Comparison of ENCODE assay signal across 8 cellular contexts in the genomic region with DNA sequence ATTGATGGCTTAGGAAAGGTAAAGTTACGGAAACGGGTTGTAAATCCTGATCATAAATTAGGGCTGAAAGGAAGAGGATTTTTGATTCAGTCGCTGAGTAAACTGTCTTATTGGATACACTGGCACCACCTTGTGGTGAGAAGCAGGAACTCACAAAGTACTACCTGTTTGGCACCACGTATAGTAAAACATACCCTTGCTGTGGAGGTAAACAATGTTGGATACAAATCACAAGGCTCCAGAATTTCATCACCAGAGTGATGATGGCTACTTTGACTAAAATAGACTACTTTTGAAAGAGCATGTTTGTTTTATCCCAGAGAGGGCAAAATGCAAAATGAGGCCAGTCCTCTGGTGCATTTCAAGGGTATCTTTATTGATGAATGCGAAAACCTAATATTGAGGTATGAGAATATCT.
DNase-seq lines count a peak whose midpoint lies in the region; ATAC-seq, FAIRE-seq and TF ChIP-seq lines count a peak whose summit lies in the region.

No MANE protein-coding gene starts in this region.

- no peaks in the 10 kb centered on the region for H3K4me1 Mint-ChIP-seq in stimulated activated effector memory CD8-positive, alpha-beta T cell treated with anti-CD3 and anti-CD28 coated beads, Interleukin-12 subunit alpha, Interleukin-12 subunit beta, amount 100 ng/mL, for 72 hours

- H3K4me3 ChIP-seq in A673 (ENCODE audit: low read depth, low read length, poor library complexity, severe bottlenecking), result no peak overlapping the region
- no peak overlapping the region for H3K4me3 ChIP-seq in bronchial epithelial cell (ENCODE audit: low read depth, low read length)

- no peaks in the 10 kb centered on the region for H3K4me1 ChIP-seq in A673 (ENCODE audit: insufficient read depth, low read length, poor library complexity, severe bottlenecking)

- TF ChIP-seq CTCF in A673 (conservative IDR thresholded peaks at IDR 0.05; ENCODE audit: low read depth, low read length) (peak; percentile 88), GM12873 (IDR thresholded peaks at IDR 0.05; ENCODE audit: insufficient read depth, low read depth, low read length, missing control alignments) (peak; percentile 86), bronchial epithelial cell (IDR thresholded peaks at IDR 0.05; ENCODE audit: insufficient read depth, low read length, severe bottlenecking) (peak; percentile 81)

- H3K4me3 Mint-ChIP-seq in stimulated activated effector memory CD8-positive, alpha-beta T cell treated with anti-CD3 and anti-CD28 coated beads, Interleukin-12 subunit alpha, Interleukin-12 subunit beta, amount 100 ng/mL, for 72 hours, result no peak overlapping the region

- H3K36me3 Mint-ChIP-seq in stimulated activated effector memory CD8-positive, alpha-beta T cell treated with anti-CD3 and anti-CD28 coated beads, Interleukin-12 subunit alpha, Interleukin-12 subunit beta, amount 100 ng/mL, for 72 hours, result no peaks in the 10 kb centered on the region

- BruUV-seq in A673 (replicated peaks; lab: Mats Ljungman, UMichigan), result no TSS peak

- POLR2A ChIA-PET in A673 (lab: Charles Lee; ENCODE audit: low non-redundant PET), result no interaction called here
- POLR2A ChIA-PET in HEK293T (lab: Yijun Ruan, JAX), result no interaction called here

- CTCF ChIA-PET in A673 (lab: Charles Lee), result no interaction called here
- CTCF ChIA-PET in HEK293T (lab: Yijun Ruan, JAX), result no interaction called here

- H3K27me3 ChIP-seq in A673 (replicated peaks; ENCODE audit: insufficient read depth, low read depth, low read length, poor library complexity) (no peaks in the 10 kb centered on the region), bronchial epithelial cell (ENCODE audit: control insufficient read depth, insufficient read depth, low read length) (no peaks in the 10 kb centered on the region)

- DNase-seq in A673 (ENCODE audit: low spot score) (peak; percentile 68), HEK293T (ENCODE audit: extremely low spot score) (peak; percentile 54), M059J (ENCODE audit: low read depth) (peak; percentile 69), RPMI8226 (peak; percentile 65), bronchial epithelial cell (ENCODE audit: low read depth) (peak; percentile 65), left kidney (ENCODE audit: low read depth, low spot score) (peak; percentile 80)
- DNase-seq in stimulated activated effector memory CD8-positive, alpha-beta T cell treated with anti-CD3 and anti-CD28 coated beads, Interleukin-12 subunit alpha, Interleukin-12 subunit beta, amount 100 ng/mL, for 72 hours (ENCODE audit: low spot score in 2 of 2), result no peak

- peak; percentile 64 for ATAC-seq in stimulated activated effector memory CD8-positive, alpha-beta T cell treated with anti-CD3 and anti-CD28 coated beads, Interleukin-12 subunit alpha, Interleukin-12 subunit beta, amount 100 ng/mL, for 72 hours

- H3K27ac Mint-ChIP-seq in stimulated activated effector memory CD8-positive, alpha-beta T cell treated with anti-CD3 and anti-CD28 coated beads, Interleukin-12 subunit alpha, Interleukin-12 subunit beta, amount 100 ng/mL, for 72 hours, result no peak overlapping the region

- FAIRE-seq in bronchial epithelial cell (lab: Jason Lieb, UNC), result no peak

- H3K27ac ChIP-seq in A673 (ENCODE audit: low read depth, low read length, poor library complexity, severe bottlenecking), result no peak overlapping the region

- H3K36me3 ChIP-seq in A673 (ENCODE audit: insufficient read depth, low read length, poor library complexity, severe bottlenecking), result no peaks in the 10 kb centered on the region
- H3K36me3 ChIP-seq in bronchial epithelial cell (ENCODE audit: control insufficient read depth, insufficient read depth, low read length), result no peaks in the 10 kb centered on the region

- no peaks in the 10 kb centered on the region for H3K9me3 ChIP-seq in A673 (ENCODE audit: low read depth, low read length, poor library complexity, severe bottlenecking)

- intact Hi-C loops in A673 (cut with micrococcal nuclease; ENCODE audit: unreplicated experiment), result loop anchor here (5.0 to 10.0 kb wide), 3 partner anchors 183 to 1953 kb away; no protein-coding TSS in a partner anchor

- no peaks in the 10 kb centered on the region for H3K9me3 Mint-ChIP-seq in stimulated activated effector memory CD8-positive, alpha-beta T cell treated with anti-CD3 and anti-CD28 coated beads, Interleukin-12 subunit alpha, Interleukin-12 subunit beta, amount 100 ng/mL, for 72 hours

TF ChIP-seq in HEK293T, 16 proteins besides CTCF, POLR2A, EP300 and RAD21:
- TF ChIP-seq, protein P1, sequence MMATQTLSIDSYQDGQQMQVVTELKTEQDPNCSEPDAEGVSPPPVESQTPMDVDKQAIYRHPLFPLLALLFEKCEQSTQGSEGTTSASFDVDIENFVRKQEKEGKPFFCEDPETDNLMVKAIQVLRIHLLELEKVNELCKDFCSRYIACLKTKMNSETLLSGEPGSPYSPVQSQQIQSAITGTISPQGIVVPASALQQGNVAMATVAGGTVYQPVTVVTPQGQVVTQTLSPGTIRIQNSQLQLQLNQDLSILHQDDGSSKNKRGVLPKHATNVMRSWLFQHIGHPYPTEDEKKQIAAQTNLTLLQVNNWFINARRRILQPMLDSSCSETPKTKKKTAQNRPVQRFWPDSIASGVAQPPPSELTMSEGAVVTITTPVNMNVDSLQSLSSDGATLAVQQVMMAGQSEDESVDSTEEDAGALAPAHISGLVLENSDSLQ (IDR thresholded peaks at IDR 0.05), result peak; percentile 69
- TF ChIP-seq TARDBP (IDR thresholded peaks at IDR 0.05), result no peak

Comparison
In these comparisons a context has a peak if more than half of its experiments do, and no peak if none do; other contexts are left out.
1. DNase-seq: peak in A673 (single experiment), HEK293T (single experiment), M059J (single experiment), RPMI8226 (single experiment), bronchial epithelial cell (single experiment) and left kidney (single experiment); none in stimulated activated effector memory CD8-positive, alpha-beta T cell treated with anti-CD3 and anti-CD28 coated beads, Interleukin-12 subunit alpha, Interleukin-12 subunit beta, amount 100 ng/mL, for 72 hours (0 of 2).
2. Peak in every context shown above with its lines, with median percentiles within 50 percentile points of each other: CTCF ChIP-seq.